In the genomic region with DNA sequence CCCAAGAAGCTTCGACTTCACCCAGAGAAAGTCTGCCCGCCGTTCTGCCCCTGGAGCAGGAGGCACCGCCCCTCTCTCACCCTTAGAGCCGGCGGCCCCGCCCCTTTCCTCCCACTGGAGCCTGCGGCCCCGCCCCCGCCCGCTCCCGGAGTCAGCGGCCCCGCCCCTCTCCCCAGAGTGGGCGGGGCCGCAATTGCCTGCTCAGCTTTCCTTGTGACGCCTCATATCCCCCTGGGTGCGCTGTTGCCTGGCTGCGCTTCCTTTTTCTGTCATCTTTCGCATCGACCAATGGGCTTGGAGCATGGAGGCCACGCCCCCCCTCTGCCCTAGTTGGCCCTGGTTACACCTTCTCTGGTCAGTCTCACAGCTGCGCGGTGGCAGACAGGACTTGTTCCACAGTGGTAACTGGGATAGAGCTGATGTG, we compare ENCODE assay signal across 21 cellular contexts. TPM values are rescaled to one million over a fixed set of nuclear protein-coding genes. Genes with fewer than 3 reads are reported as not detected.
DNase-seq lines count a peak whose midpoint lies in the region; ATAC-seq and TF ChIP-seq lines count a peak whose summit lies in the region.
"Had no signal": no experiment of that assay in that cellular context is flagged by ENCODE, and none has a peak within 500 bp of the region (broad histone marks: within the 10 kb centered on the region; RNA-seq: fewer than 3 reads in every experiment).

No MANE protein-coding gene starts in this region.

- H3K79me1 ChIP-seq in neuronal stem cell (ENCODE audit: low read depth, low read length) = peaks cover 2% of the 10 kb centered on the region

- no peak overlapping the region for H2AFZ ChIP-seq in neuronal stem cell (ENCODE audit: low read length)
- H2AFZ ChIP-seq: hepatocyte had no signal

- no peak overlapping the region for H4K91ac ChIP-seq in neuronal stem cell (ENCODE audit: low read depth, low read length, poor library complexity)

- H2BK5ac ChIP-seq in neuronal stem cell (ENCODE audit: low read length) = no peak overlapping the region

- no peaks in the 10 kb centered on the region for H3K36me3 Mint-ChIP-seq in osteocyte (ENCODE audit: unreplicated experiment)
- H3K36me3 Mint-ChIP-seq: CD8-positive, alpha-beta memory T cell; T-cell had no signal

- DNase-seq in stimulated activated CD4-positive, alpha-beta T cell treated with anti-CD3 and anti-CD28 coated beads, Interleukin-1b, Interleukin-23, amount 100 ng/mL, for 48 hours = peak; percentile 5
- no peak for DNase-seq in stimulated activated CD4-positive, alpha-beta T cell treated with anti-CD3 and anti-CD28 coated beads, Interleukin-4, amount 100 ng/mL, for 4 hours
- DNase-seq in heart left ventricle (peak; percentile 45 to 72 (median 63)), osteocyte (ENCODE audit: extremely low spot score, unreplicated experiment) (peak; percentile 83), aorta (peak; percentile 83 to 85), NCI-H524 (lab: John Stamatoyannopoulos, UW) (no peak), neuronal stem cell (ENCODE audit: low spot score) (no peak)
- DNase-seq: activated CD4-positive, alpha-beta T cell treated with anti-CD3 and anti-CD28 coated beads, Interleukin-2, amount 10 ng/mL, durations not matched to agents 7 days and 5 days; activated CD8-positive, alpha-beta memory T cell treated with anti-CD3 and anti-CD28 coated beads, Interleukin-2, amount 50 U/mL, for 4 hours; CD8-positive, alpha-beta memory T cell; mammary epithelial cell; NCI-H1930; NCI-H526 treated with DMSO at 0.1 percent for 48 hours; SHP77; stimulated activated naive CD4-positive, alpha-beta T cell; trophoblast cell had no signal

- H3K27me3 ChIP-seq in heart left ventricle (peaks cover 0 to 28% (median 0%) of the 10 kb centered on the region in 9 donors), aorta (ENCODE audit: control insufficient read depth in 1 of 2, insufficient read depth in 2 of 2, low read length in 1 of 2) (no peaks in the 10 kb centered on the region), neuronal stem cell (ENCODE audit: control insufficient read depth in 3 of 3, insufficient read depth in 3 of 3, low read depth in 1 of 3, low read length in 3 of 3) (no peaks in the 10 kb centered on the region)
- H3K27me3 ChIP-seq: hepatocyte had no signal

- no peaks in the 10 kb centered on the region for H3K4me1 ChIP-seq in heart left ventricle
- no peaks in the 10 kb centered on the region for H3K4me1 ChIP-seq in aorta (ENCODE audit: control insufficient read depth in 1 of 2, insufficient read depth in 2 of 2, low read length in 2 of 2)
- H3K4me1 ChIP-seq in neuronal stem cell (ENCODE audit: control insufficient read depth in 2 of 2, insufficient read depth in 1 of 2, low read depth in 1 of 2, low read length in 2 of 2) = no peaks in the 10 kb centered on the region
- H3K4me1 ChIP-seq: breast epithelium had no signal

- no peak overlapping the region for H3K4ac ChIP-seq in neuronal stem cell (ENCODE audit: low read length)

- no peak overlapping the region for H3K9ac ChIP-seq in neuronal stem cell (ENCODE audit: low read depth, low read length, poor library complexity)

- H3K36me3 ChIP-seq in heart left ventricle = no peaks in the 10 kb centered on the region
- H3K36me3 ChIP-seq in aorta (ENCODE audit: control insufficient read depth in 1 of 2, insufficient read depth in 2 of 2, low read length in 1 of 2) = no peaks in the 10 kb centered on the region
- H3K36me3 ChIP-seq in neuronal stem cell (replicated peaks in 1 of 2; ENCODE audit: control insufficient read depth in 2 of 2, insufficient read depth in 2 of 2, low read length in 2 of 2) = no peaks in the 10 kb centered on the region
- H3K36me3 ChIP-seq: breast epithelium had no signal

- no peak overlapping the region for H3K4me3 Mint-ChIP-seq in osteocyte (ENCODE audit: unreplicated experiment)
- H3K4me3 Mint-ChIP-seq: activated CD4-positive, alpha-beta T cell treated with anti-CD3 and anti-CD28 coated beads, Interleukin-2, amount 10 ng/mL, durations not matched to agents 7 days and 5 days; CD8-positive, alpha-beta memory T cell had no signal

- no peak overlapping the region for H3K27ac Mint-ChIP-seq in osteocyte (ENCODE audit: unreplicated experiment)
- H3K27ac Mint-ChIP-seq: activated CD4-positive, alpha-beta T cell treated with anti-CD3 and anti-CD28 coated beads, Interleukin-2, amount 10 ng/mL, durations not matched to agents 7 days and 5 days; CD8-positive, alpha-beta memory T cell; T-cell had no signal

- no peak overlapping the region for H4K8ac ChIP-seq in neuronal stem cell (ENCODE audit: low read depth, low read length)

- H3K4me3 ChIP-seq in heart left ventricle (peak overlapping the region in 2 of 12 donors; percentile 10 to 33), aorta (ENCODE audit: low read length in 2 of 2) (no peak overlapping the region), neuronal stem cell (ENCODE audit: low read length in 2 of 2) (no peak overlapping the region)
- H3K4me3 ChIP-seq: hepatocyte had no signal

- H3K18ac ChIP-seq in neuronal stem cell (ENCODE audit: low read length) = no peak overlapping the region

- TF ChIP-seq POLR2A in heart left ventricle (IDR thresholded peaks at IDR 0.05) = no peak

- no peak overlapping the region for H3K4me2 ChIP-seq in neuronal stem cell (ENCODE audit: insufficient read depth, low read length, poor library complexity, severe bottlenecking)
- H3K4me2 ChIP-seq: hepatocyte had no signal

- H2AK5ac ChIP-seq in neuronal stem cell (ENCODE audit: low read depth, low read length) = no peak overlapping the region

- H2BK120ac ChIP-seq in neuronal stem cell (ENCODE audit: low read depth, low read length) = no peak overlapping the region

- H2BK15ac ChIP-seq in neuronal stem cell (ENCODE audit: low read length) = no peak overlapping the region

- no peak overlapping the region for H2BK12ac ChIP-seq in neuronal stem cell (ENCODE audit: low read length)

- H3K27ac ChIP-seq in heart left ventricle (no peak overlapping the region), aorta (ENCODE audit: low read depth in 1 of 2, low read length in 2 of 2) (no peak overlapping the region), neuronal stem cell (replicated peaks; ENCODE audit: low read length) (no peak overlapping the region)
- H3K27ac ChIP-seq: breast epithelium, hepatocyte had no signal

- 4 to 27% (median 10%) methylated on average over 8 to 24 of the region's 24 CpGs for WGBS in heart left ventricle, 4 donors
- 7 to 11% methylated on average over 17 to 24 of the region's 24 CpGs for WGBS in aorta, 2 donors
- no CpG with 5 or more reads among the region's 24 CpGs for WGBS in neuronal stem cell (ENCODE audit: extremely low coverage in 2 of 2, insufficient read length in 2 of 2, insufficient replicate concordance in 1 of 2), 2 donors

- intact Hi-C loops in heart left ventricle (cut with DNase I) (no loop called here), aorta (cut with DNase I) (no loop called here)

- H3K4me1 Mint-ChIP-seq in osteocyte (ENCODE audit: unreplicated experiment) = no peaks in the 10 kb centered on the region
- H3K4me1 Mint-ChIP-seq: activated CD4-positive, alpha-beta T cell treated with anti-CD3 and anti-CD28 coated beads, Interleukin-2, amount 10 ng/mL, durations not matched to agents 7 days and 5 days; CD8-positive, alpha-beta memory T cell; T-cell had no signal

- peak; percentile 55 to 86 (median 64) for ATAC-seq in heart left ventricle
- ATAC-seq in aorta (ENCODE audit: low FRiP score) = peak; percentile 85
- ATAC-seq in GM19397 (IDR thresholded peaks at IDR 0.05; ENCODE audit: unreplicated experiment) = no peak
- ATAC-seq: T-cell had no signal

- H3K9me3 ChIP-seq in heart left ventricle = peaks cover 0 to 36% (median 0%) of the 10 kb centered on the region in 12 donors
- no peaks in the 10 kb centered on the region for H3K9me3 ChIP-seq in aorta (ENCODE audit: control insufficient read depth, low read length)
- H3K9me3 ChIP-seq in neuronal stem cell (replicated peaks in 1 of 2; ENCODE audit: control insufficient read depth in 2 of 2, insufficient read depth in 1 of 2, low read depth in 1 of 2, low read length in 2 of 2) = peaks cover 0 to 39% of the 10 kb centered on the region in 2 donors

- H3K23ac ChIP-seq in neuronal stem cell (ENCODE audit: low read depth, low read length, poor library complexity) = no peak overlapping the region

- H3K27me3 Mint-ChIP-seq in osteocyte (ENCODE audit: unreplicated experiment) = no peaks in the 10 kb centered on the region
- H3K27me3 Mint-ChIP-seq: activated CD4-positive, alpha-beta T cell treated with anti-CD3 and anti-CD28 coated beads, Interleukin-2, amount 10 ng/mL, durations not matched to agents 7 days and 5 days had no signal

- H3K9me3 Mint-ChIP-seq in osteocyte (ENCODE audit: unreplicated experiment) = peaks cover 54% of the 10 kb centered on the region

- no peak overlapping the region for H3K14ac ChIP-seq in neuronal stem cell (ENCODE audit: low read length)

- TF ChIP-seq CTCF in heart left ventricle (IDR thresholded peaks at IDR 0.05) (no peak), osteocyte (IDR thresholded peaks at IDR 0.05) (no peak)

RNA-seq across cellular contexts. Expression of gene ZNF492, which starts 38.2 kb away (rescaled TPM):
- under 1 TPM in 6 of 9 donors, not detected in 3; 0.07 to 0.24 (median 0.15) TPM for total RNA-seq in heart left ventricle
- polyA plus RNA-seq in heart left ventricle = under 1 TPM; 0.04 to 0.06 TPM
- total RNA-seq in osteocyte = not detected in 2 replicates
- under 1 TPM; 0.36 to 0.51 TPM for total RNA-seq in aorta
- not detected for polyA plus RNA-seq in aorta
- polyA plus RNA-seq in neuronal stem cell (2013, experiment 1 of 2) = not detected
- not detected for polyA plus RNA-seq in neuronal stem cell (2013, experiment 2 of 2)
- total RNA-seq: hepatocyte, myocyte had no signal
- polyA plus RNA-seq: hepatocyte, mammary epithelial cell had no signal

Comparison
In these comparisons a context has a peak if more than half of its experiments do, and no peak if none do; other contexts are left out.
1. DNase-seq: peak in stimulated activated CD4-positive, alpha-beta T cell treated with anti-CD3 and anti-CD28 coated beads, Interleukin-1b, Interleukin-23, amount 100 ng/mL, for 48 hours (single experiment), heart left ventricle (5 of 5), osteocyte (single experiment) and aorta (2 of 2); none in stimulated activated CD4-positive, alpha-beta T cell treated with anti-CD3 and anti-CD28 coated beads, Interleukin-4, amount 100 ng/mL, for 4 hours (0 of 2), NCI-H524 (0 of 2) and neuronal stem cell (single experiment).